ENCODE assay signal across 2 cellular contexts in genomic region chr19:12873891-12874745, GRCh38.
TF ChIP-seq lines count a peak whose summit lies in the region.

No MANE protein-coding gene starts in this region.

TF ChIP-seq in SK-N-SH, 30 proteins besides CTCF, POLR2A, EP300 and RAD21:
- TF ChIP-seq SIN3A (IDR thresholded peaks at IDR 0.05; ENCODE audit: borderline replicate concordance, low read depth, low read length) (no peak), EZH2phosphoT487 (IDR thresholded peaks at IDR 0.05; ENCODE audit: borderline replicate concordance, low read depth) (no peak), NFIC (IDR thresholded peaks at IDR 0.05; ENCODE audit: borderline replicate concordance) (no peak)
- TF ChIP-seq, protein P1, sequence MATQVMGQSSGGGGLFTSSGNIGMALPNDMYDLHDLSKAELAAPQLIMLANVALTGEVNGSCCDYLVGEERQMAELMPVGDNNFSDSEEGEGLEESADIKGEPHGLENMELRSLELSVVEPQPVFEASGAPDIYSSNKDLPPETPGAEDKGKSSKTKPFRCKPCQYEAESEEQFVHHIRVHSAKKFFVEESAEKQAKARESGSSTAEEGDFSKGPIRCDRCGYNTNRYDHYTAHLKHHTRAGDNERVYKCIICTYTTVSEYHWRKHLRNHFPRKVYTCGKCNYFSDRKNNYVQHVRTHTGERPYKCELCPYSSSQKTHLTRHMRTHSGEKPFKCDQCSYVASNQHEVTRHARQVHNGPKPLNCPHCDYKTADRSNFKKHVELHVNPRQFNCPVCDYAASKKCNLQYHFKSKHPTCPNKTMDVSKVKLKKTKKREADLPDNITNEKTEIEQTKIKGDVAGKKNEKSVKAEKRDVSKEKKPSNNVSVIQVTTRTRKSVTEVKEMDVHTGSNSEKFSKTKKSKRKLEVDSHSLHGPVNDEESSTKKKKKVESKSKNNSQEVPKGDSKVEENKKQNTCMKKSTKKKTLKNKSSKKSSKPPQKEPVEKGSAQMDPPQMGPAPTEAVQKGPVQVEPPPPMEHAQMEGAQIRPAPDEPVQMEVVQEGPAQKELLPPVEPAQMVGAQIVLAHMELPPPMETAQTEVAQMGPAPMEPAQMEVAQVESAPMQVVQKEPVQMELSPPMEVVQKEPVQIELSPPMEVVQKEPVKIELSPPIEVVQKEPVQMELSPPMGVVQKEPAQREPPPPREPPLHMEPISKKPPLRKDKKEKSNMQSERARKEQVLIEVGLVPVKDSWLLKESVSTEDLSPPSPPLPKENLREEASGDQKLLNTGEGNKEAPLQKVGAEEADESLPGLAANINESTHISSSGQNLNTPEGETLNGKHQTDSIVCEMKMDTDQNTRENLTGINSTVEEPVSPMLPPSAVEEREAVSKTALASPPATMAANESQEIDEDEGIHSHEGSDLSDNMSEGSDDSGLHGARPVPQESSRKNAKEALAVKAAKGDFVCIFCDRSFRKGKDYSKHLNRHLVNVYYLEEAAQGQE (IDR thresholded peaks at IDR 0.05; ENCODE audit: low read depth, low read length) = no peak

TF ChIP-seq in SK-N-SH treated with all-trans-retinoic acid at 6 μM for 48 hours, 23 proteins besides CTCF, POLR2A, EP300 and RAD21:
- TF ChIP-seq ARNTL (CRISPR knock-in tag; IDR thresholded peaks at IDR 0.05; ENCODE audit: borderline replicate concordance, low read depth) (no peak), CSDC2 (CRISPR knock-in tag; IDR thresholded peaks at IDR 0.05) (no peak), TCF4 (CRISPR knock-in tag; IDR thresholded peaks at IDR 0.05; ENCODE audit: borderline replicate concordance) (no peak), PATZ1 (CRISPR knock-in tag; IDR thresholded peaks at IDR 0.05; ENCODE audit: borderline replicate concordance) (no peak), SNAI2 (CRISPR knock-in tag; IDR thresholded peaks at IDR 0.05) (no peak), ESRRG (CRISPR knock-in tag; IDR thresholded peaks at IDR 0.05) (no peak), RARB (CRISPR knock-in tag; IDR thresholded peaks at IDR 0.05) (no peak), ZC3H10 (CRISPR knock-in tag; IDR thresholded peaks at IDR 0.05) (no peak), PPARA (CRISPR knock-in tag; IDR thresholded peaks at IDR 0.05; ENCODE audit: borderline replicate concordance) (no peak), GLIS3 (CRISPR knock-in tag; IDR thresholded peaks at IDR 0.05) (no peak), ZNF70 (CRISPR knock-in tag; IDR thresholded peaks at IDR 0.05) (no peak), ZFP30 (CRISPR knock-in tag; IDR thresholded peaks at IDR 0.05) (no peak), OSR1 (CRISPR knock-in tag; IDR thresholded peaks at IDR 0.05) (no peak)
- TF ChIP-seq, protein P2, sequence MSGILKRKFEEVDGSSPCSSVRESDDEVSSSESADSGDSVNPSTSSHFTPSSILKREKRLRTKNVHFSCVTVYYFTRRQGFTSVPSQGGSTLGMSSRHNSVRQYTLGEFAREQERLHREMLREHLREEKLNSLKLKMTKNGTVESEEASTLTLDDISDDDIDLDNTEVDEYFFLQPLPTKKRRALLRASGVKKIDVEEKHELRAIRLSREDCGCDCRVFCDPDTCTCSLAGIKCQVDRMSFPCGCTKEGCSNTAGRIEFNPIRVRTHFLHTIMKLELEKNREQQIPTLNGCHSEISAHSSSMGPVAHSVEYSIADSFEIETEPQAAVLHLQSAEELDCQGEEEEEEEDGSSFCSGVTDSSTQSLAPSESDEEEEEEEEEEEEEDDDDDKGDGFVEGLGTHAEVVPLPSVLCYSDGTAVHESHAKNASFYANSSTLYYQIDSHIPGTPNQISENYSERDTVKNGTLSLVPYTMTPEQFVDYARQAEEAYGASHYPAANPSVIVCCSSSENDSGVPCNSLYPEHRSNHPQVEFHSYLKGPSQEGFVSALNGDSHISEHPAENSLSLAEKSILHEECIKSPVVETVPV (CRISPR knock-in tag; IDR thresholded peaks at IDR 0.05) = no peak
